In genomic region chr9:131868766-131869165, GRCh38 we compare ENCODE assay signal across 14 cellular contexts.
A peak's percentile ranks its signal among the peaks of the same experiment; 100 is the strongest.
DNase-seq lines count a peak whose midpoint lies in the region; ATAC-seq and TF ChIP-seq lines count a peak whose summit lies in the region.
"Had no signal": no experiment of that assay in that cellular context is flagged by ENCODE, and none has a peak within 500 bp of the region (broad histone marks: within the 10 kb centered on the region; RNA-seq: fewer than 3 reads in every experiment).

No MANE protein-coding gene starts in this region.

- H4K20me1 ChIP-seq in hepatocyte (ENCODE audit: insufficient read depth, poor library complexity, severe bottlenecking) (no peaks in the 10 kb centered on the region), Karpas-422 (ENCODE audit: insufficient read depth, low read depth, low read length) (no peaks in the 10 kb centered on the region), MM.1S (ENCODE audit: insufficient read depth, low read length) (no peaks in the 10 kb centered on the region)

- H3K36me3 ChIP-seq in right atrium auricular region (no peaks in the 10 kb centered on the region), hepatocyte (replicated peaks; ENCODE audit: insufficient read depth, low read depth) (no peaks in the 10 kb centered on the region), aorta (ENCODE audit: control insufficient read depth in 1 of 2, insufficient read depth in 2 of 2, low read length in 1 of 2) (peaks cover 0 to under 1% of the 10 kb centered on the region in 2 donors), Karpas-422 (ENCODE audit: insufficient read depth, low read length) (no peaks in the 10 kb centered on the region), MM.1S (replicated peaks; ENCODE audit: insufficient read depth, low read length) (no peaks in the 10 kb centered on the region)

- H3K4me1 ChIP-seq in right cardiac atrium (ENCODE audit: control insufficient read depth, insufficient read depth, low read length) (no peaks in the 10 kb centered on the region), right atrium auricular region (no peaks in the 10 kb centered on the region), hepatocyte (ENCODE audit: insufficient read depth) (no peaks in the 10 kb centered on the region), aorta (ENCODE audit: control insufficient read depth in 1 of 2, insufficient read depth in 2 of 2, low read length in 2 of 2) (no peaks in the 10 kb centered on the region), Karpas-422 (ENCODE audit: low read length) (no peaks in the 10 kb centered on the region), MM.1S (ENCODE audit: low read length) (no peaks in the 10 kb centered on the region)
- H3K4me1 ChIP-seq: heart right ventricle had no signal

- H3K79me2 ChIP-seq in hepatocyte (no peaks in the 10 kb centered on the region), Karpas-422 (ENCODE audit: low read length) (no peaks in the 10 kb centered on the region), MM.1S (ENCODE audit: low read length) (no peaks in the 10 kb centered on the region)

- TF ChIP-seq CTCF in right atrium auricular region (IDR thresholded peaks at IDR 0.05) (no peak), hepatocyte (IDR thresholded peaks at IDR 0.05; ENCODE audit: poor library complexity) (no peak), MM.1S (IDR thresholded peaks at IDR 0.05; ENCODE audit: low read length) (no peak)

- peak overlapping the region in 1 of 10 donors; percentile 66 for H3K27ac Mint-ChIP-seq in naive thymus-derived CD8-positive, alpha-beta T cell

- POLR2A ChIA-PET in naive thymus-derived CD8-positive, alpha-beta T cell (lab: Charles Lee), result no interaction called here

- H3K9ac ChIP-seq in Karpas-422 (ENCODE audit: low read length) (no peak overlapping the region), MM.1S (ENCODE audit: low read length) (no peak overlapping the region)

- ATAC-seq in right cardiac atrium, result no peak
- peak; percentile 59 for ATAC-seq in aorta (ENCODE audit: low FRiP score)
- ATAC-seq in naive thymus-derived CD8-positive, alpha-beta T cell, result no peak

- no peaks in the 10 kb centered on the region for H3F3A ChIP-seq in MM.1S (ENCODE audit: insufficient read depth, low read length)

- 72% methylated on average over 10 of the region's 10 CpGs for WGBS in right cardiac atrium
- 57% methylated on average over 10 of the region's 10 CpGs for WGBS in hepatocyte (ENCODE audit: low lambda C conversion rate, missing lambda C conversion rate)
- 43 to 50% methylated on average over 10 of the region's 10 CpGs for WGBS in aorta, 2 donors

- intact Hi-C loops in right cardiac atrium (cut with DNase I) (no loop called here), aorta (cut with DNase I) (no loop called here)

- H3K9me3 ChIP-seq in right cardiac atrium (ENCODE audit: control insufficient read depth, low read length) (no peaks in the 10 kb centered on the region), right atrium auricular region (no peaks in the 10 kb centered on the region), hepatocyte (ENCODE audit: low read depth) (no peaks in the 10 kb centered on the region), aorta (ENCODE audit: control insufficient read depth, low read length) (no peaks in the 10 kb centered on the region), Karpas-422 (ENCODE audit: low read length) (no peaks in the 10 kb centered on the region), MM.1S (replicated peaks; ENCODE audit: insufficient read depth, low read length) (no peaks in the 10 kb centered on the region)
- H3K9me3 ChIP-seq: heart right ventricle had no signal

- DNase-seq in right cardiac atrium, result peak in 2 of 3 donors; percentile 44 to 65
- no peak for DNase-seq in right atrium auricular region (ENCODE audit: low spot score)
- peak; percentile 73 for DNase-seq in astrocyte of the hippocampus (ENCODE audit: low read depth, low spot score)
- DNase-seq in hepatocyte (ENCODE audit: low spot score), result peak; percentile 20
- peak; percentile 60 to 71 for DNase-seq in aorta
- no peak for DNase-seq in naive thymus-derived CD8-positive, alpha-beta T cell
- no peak for DNase-seq in Karpas-422
- no peak for DNase-seq in MM.1S
- DNase-seq: ACHN, amniotic stem cell, COR-L47, heart right ventricle, midbrain had no signal

- H2AFZ ChIP-seq in hepatocyte (no peak overlapping the region), Karpas-422 (ENCODE audit: low read length) (no peak overlapping the region), MM.1S (ENCODE audit: low read length) (no peak overlapping the region)

- no peaks in the 10 kb centered on the region for H3K27me3 Mint-ChIP-seq in naive thymus-derived CD8-positive, alpha-beta T cell

- H3K36me3 Mint-ChIP-seq in naive thymus-derived CD8-positive, alpha-beta T cell, result peaks cover 0 to 18% (median 0%) of the 10 kb centered on the region in 3 donors

- H3K9me3 Mint-ChIP-seq in naive thymus-derived CD8-positive, alpha-beta T cell, result no peaks in the 10 kb centered on the region

- H3K27me3 ChIP-seq in right cardiac atrium (ENCODE audit: control insufficient read depth, insufficient read depth) (no peaks in the 10 kb centered on the region), right atrium auricular region (no peaks in the 10 kb centered on the region), hepatocyte (no peaks in the 10 kb centered on the region), aorta (ENCODE audit: control insufficient read depth in 1 of 2, insufficient read depth in 2 of 2, low read length in 1 of 2) (no peaks in the 10 kb centered on the region), Karpas-422 (ENCODE audit: low read length) (no peaks in the 10 kb centered on the region), MM.1S (replicated peaks; ENCODE audit: insufficient read depth, low read length) (no peaks in the 10 kb centered on the region)
- H3K27me3 ChIP-seq: heart right ventricle had no signal

- H3K4me2 ChIP-seq in hepatocyte, result no peak overlapping the region
- no peak overlapping the region for H3K4me2 ChIP-seq in Karpas-422 (ENCODE audit: low read depth, low read length, poor library complexity, severe bottlenecking)
- H3K4me2 ChIP-seq in MM.1S (ENCODE audit: low read depth, low read length), result no peak overlapping the region

- H3K4me3 Mint-ChIP-seq in naive thymus-derived CD8-positive, alpha-beta T cell, result no peak overlapping the region

- H3K27ac ChIP-seq in right cardiac atrium (ENCODE audit: low read length) (no peak overlapping the region), right atrium auricular region (no peak overlapping the region), hepatocyte (peak overlapping the region; percentile 34), aorta (ENCODE audit: low read depth in 1 of 2, low read length in 2 of 2) (no peak overlapping the region), Karpas-422 (ENCODE audit: low read length) (no peak overlapping the region), MM.1S (ENCODE audit: low read length) (no peak overlapping the region)
- H3K27ac ChIP-seq: coronary artery, heart right ventricle had no signal

- peaks cover 0 to 5% (median 1%) of the 10 kb centered on the region in 4 donors for H3K4me1 Mint-ChIP-seq in naive thymus-derived CD8-positive, alpha-beta T cell

- no peak overlapping the region for H3K4me3 ChIP-seq in right cardiac atrium (ENCODE audit: low read length)
- H3K4me3 ChIP-seq in right atrium auricular region, result no peak overlapping the region
- H3K4me3 ChIP-seq in hepatocyte, result no peak overlapping the region
- no peak overlapping the region for H3K4me3 ChIP-seq in aorta (ENCODE audit: low read length in 2 of 2)
- no peak overlapping the region for H3K4me3 ChIP-seq in Karpas-422 (ENCODE audit: low read length)
- H3K4me3 ChIP-seq in MM.1S (ENCODE audit: low read length), result no peak overlapping the region
- H3K4me3 ChIP-seq: coronary artery, heart right ventricle had no signal

- H3K9me2 ChIP-seq in hepatocyte (replicated peaks; ENCODE audit: insufficient read depth), result no peaks in the 10 kb centered on the region
- H3K9me2 ChIP-seq in Karpas-422 (replicated peaks; ENCODE audit: insufficient read depth, low read length), result no peaks in the 10 kb centered on the region
- H3K9me2 ChIP-seq in MM.1S (replicated peaks; ENCODE audit: insufficient read depth, low read length), result no peaks in the 10 kb centered on the region

Comparison
In these comparisons a context has a peak if more than half of its experiments do, and no peak if none do; other contexts are left out.
1. DNase-seq: peak in right cardiac atrium (2 of 3), astrocyte of the hippocampus (single experiment), hepatocyte (single experiment) and aorta (2 of 2); none in right atrium auricular region (single experiment), naive thymus-derived CD8-positive, alpha-beta T cell (0 of 10), Karpas-422 (single experiment) and MM.1S (single experiment).